Comparison of ENCODE assay signal across 8 cellular contexts in genomic region chr12:132356686-132357622, GRCh38. TPM values are rescaled to one million over a fixed set of nuclear protein-coding genes. Genes with fewer than 3 reads are reported as not detected.
DNase-seq lines count a peak whose midpoint lies in the region; ATAC-seq and TF ChIP-seq lines count a peak whose summit lies in the region.

No MANE protein-coding gene starts in this region.

- CTCF ChIA-PET in BJ (lab: Yijun Ruan, JAX): interaction anchor here (0.6 to 1.5 kb wide), 2 partner anchors 27 to 30 kb away, joined by 3 to 4 read pairs; no protein-coding TSS in a partner anchor

- no peak for TF ChIP-seq CTCF in BJ (IDR thresholded peaks at IDR 0.05; ENCODE audit: insufficient read depth, low read depth, low read length)

- no peak for ATAC-seq in HG03460 (IDR thresholded peaks at IDR 0.05; ENCODE audit: unreplicated experiment)

- DNase-seq in BJ (ENCODE audit: low read depth): peak; percentile 57
- peak; percentile 82 for DNase-seq in KBM-7
- peak; percentile 29 for DNase-seq in brain pericyte (ENCODE audit: low read depth, low spot score)
- peak; percentile 81 for DNase-seq in left kidney (ENCODE audit: low read depth, low spot score)
- no peak for DNase-seq in NCI-H187 treated with DMSO at 0.1 percent for 48 hours (lab: John Stamatoyannopoulos, UW)
- no peak for DNase-seq in GOT3 (lab: John Stamatoyannopoulos, UW)
- DNase-seq in NCI-H1417 treated with DMSO at 0.1 percent for 48 hours (lab: John Stamatoyannopoulos, UW): no peak

- H3K36me3 ChIP-seq in BJ (ENCODE audit: control insufficient read depth, insufficient read depth, low read length): no peaks in the 10 kb centered on the region

- POLR2A ChIA-PET in BJ (lab: Charles Lee): no interaction called here

- in situ Hi-C loops in KBM-7 (cut with MboI; ENCODE audit: low pct_unique_long_range_greater_than_20kb, low sequenced_read_pairs): no loop called here

- no peaks in the 10 kb centered on the region for H3K27me3 ChIP-seq in BJ (ENCODE audit: control insufficient read depth, insufficient read depth, low read length)

- no peak overlapping the region for H3K4me3 ChIP-seq in BJ (ENCODE audit: low read depth, low read length)

RNA-seq across cellular contexts. Expression of gene GALNT9, which starts 27.6 kb away (rescaled TPM):
- not detected in 2 replicates for polyA plus RNA-seq in BJ (2011; rRNA removed)
- polyA minus RNA-seq in BJ (2011; rRNA and poly(A)+ RNA removed): not detected in 2 replicates

Comparison
In these comparisons a context has a peak if more than half of its experiments do, and no peak if none do; other contexts are left out.
1. DNase-seq: peak in BJ (single experiment), KBM-7 (single experiment), brain pericyte (single experiment) and left kidney (single experiment); none in NCI-H187 treated with DMSO at 0.1 percent for 48 hours (single experiment), GOT3 (single experiment) and NCI-H1417 treated with DMSO at 0.1 percent for 48 hours (single experiment).